Comparison of ENCODE assay signal across 1 cellular context in the genomic region with DNA sequence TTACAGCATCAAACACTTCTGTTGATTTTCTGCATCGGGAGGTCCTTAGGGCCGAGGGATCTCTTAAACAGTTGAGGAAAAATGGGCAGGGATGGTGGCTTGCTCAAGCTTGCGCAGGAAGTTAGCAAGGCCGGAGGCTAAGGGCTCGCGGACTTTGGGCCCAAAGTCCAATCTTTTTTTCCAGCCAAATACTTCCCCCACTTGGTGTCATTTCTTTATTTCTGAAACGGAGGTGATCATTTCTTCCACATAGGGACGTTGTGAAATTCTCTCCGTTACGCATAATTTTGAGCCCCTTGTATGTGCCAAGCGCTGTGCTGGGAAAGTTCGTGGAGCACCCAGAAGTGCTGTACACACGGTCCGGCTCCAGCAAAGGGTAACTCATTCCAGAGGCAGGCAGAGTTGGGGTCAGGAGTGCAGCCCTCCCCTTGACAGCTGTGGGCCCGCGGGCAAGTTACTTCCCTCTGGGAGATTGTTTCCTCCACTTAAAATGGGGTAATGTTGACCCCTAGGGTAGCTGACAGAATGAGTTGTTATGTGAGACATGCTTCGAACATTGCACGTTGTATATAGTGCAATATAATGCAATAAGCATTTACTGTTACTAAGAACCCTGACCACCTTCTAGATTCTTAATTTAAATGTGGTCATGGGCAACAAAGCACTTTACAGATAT.
TF ChIP-seq lines count a peak whose summit lies in the region.

No MANE protein-coding gene starts in this region.

TF ChIP-seq in H1, 55 proteins besides CTCF, POLR2A, EP300 and RAD21:
- TF ChIP-seq RNF2 (IDR thresholded peaks at IDR 0.05; ENCODE audit: borderline replicate concordance, low read depth, low read length, missing control alignments, poor library complexity, severe bottlenecking) (no peak), EGR1 (IDR thresholded peaks at IDR 0.05; ENCODE audit: borderline replicate concordance, low read depth, low read length) (no peak), BCL11A (IDR thresholded peaks at IDR 0.05; ENCODE audit: low read depth in 2 of 2, low read length in 2 of 2) (no peak), SUZ12 (IDR thresholded peaks at IDR 0.05; ENCODE audit: low read length) (no peak), HDAC2 (IDR thresholded peaks at IDR 0.05; ENCODE audit: borderline replicate concordance in 1 of 2, low read depth in 2 of 2, low read length in 2 of 2) (no peak), CHD1 (IDR thresholded peaks at IDR 0.05; ENCODE audit: low read depth, low read length) (no peak), KDM1A (IDR thresholded peaks at IDR 0.05; ENCODE audit: borderline replicate concordance, low read length) (no peak), JUN (IDR thresholded peaks at IDR 0.05; ENCODE audit: low read depth, low read length) (no peak), JUND (IDR thresholded peaks at IDR 0.05; ENCODE audit: low read length) (no peak), PHF8 (conservative IDR thresholded peaks at IDR 0.05; ENCODE audit: low read depth, low read length) (no peak; the same call in 1 of the 2 replicates), EZH2 (IDR thresholded peaks at IDR 0.05; ENCODE audit: low read depth, low read length, severe bottlenecking) (no peak), CREB1 (IDR thresholded peaks at IDR 0.05) (no peak), SP1 (IDR thresholded peaks at IDR 0.05; ENCODE audit: low read depth, low read length) (no peak), CTBP2 (IDR thresholded peaks at IDR 0.05; ENCODE audit: borderline replicate concordance, insufficient read depth, insufficient read length, low read length) (no peak)
